ENCODE assay signal across 1 cellular context in genomic region chr5:4563400-4563799, GRCh38.
TF ChIP-seq lines count a peak whose summit lies in the region.

No MANE protein-coding gene starts in this region.

TF ChIP-seq in WTC11, 78 proteins besides CTCF, POLR2A, EP300 and RAD21 (continued from another document):
- no peak for TF ChIP-seq IRF1 (CRISPR knock-in tag; IDR thresholded peaks at IDR 0.05)
- TF ChIP-seq E2F5 (CRISPR knock-in tag; IDR thresholded peaks at IDR 0.05) = no peak
- TF ChIP-seq ZSCAN18 (CRISPR knock-in tag; IDR thresholded peaks at IDR 0.05) = no peak
TF ChIP-seq in WTC11: peak in this region for 0.
